ENCODE assay signal across 8 cellular contexts in genomic region chr4:5710962-5711478, GRCh38. TPM values are rescaled to one million over a fixed set of nuclear protein-coding genes. Genes with fewer than 3 reads are reported as not detected.
A peak's percentile ranks its signal among the peaks of the same experiment; 100 is the strongest.
DNase-seq lines count a peak whose midpoint lies in the region; ATAC-seq and TF ChIP-seq lines count a peak whose summit lies in the region.

Gene EVC (plus strand): TSS chr4:5711201. CDS start chr4:5711381, 180 bp downstream.

- no peaks in the 10 kb centered on the region for H3K36me3 Mint-ChIP-seq in CD4-positive, alpha-beta T cell (ENCODE audit: low read depth)

- no peaks in the 10 kb centered on the region for H3K36me3 ChIP-seq in skeletal muscle tissue (ENCODE audit: control insufficient read depth in 3 of 3, insufficient read depth in 3 of 3, low read length in 3 of 3)

- ATAC-seq in CD4-positive, alpha-beta T cell (ENCODE audit: poor library complexity): peak; percentile 51
- ATAC-seq in GM21717 (IDR thresholded peaks at IDR 0.05; ENCODE audit: unreplicated experiment): no peak
- ATAC-seq in HG03439 (IDR thresholded peaks at IDR 0.05; ENCODE audit: unreplicated experiment): no peak

- POLR2A ChIA-PET in CD4-positive, alpha-beta T cell (lab: Charles Lee): no interaction called here
- POLR2A ChIA-PET in HEK293T (lab: Yijun Ruan, JAX): no interaction called here

- peak in 1 of 10 experiments; percentile 7 for DNase-seq in CD4-positive, alpha-beta T cell
- DNase-seq in HEK293T (ENCODE audit: extremely low spot score) (peak; percentile 82), cerebellar cortex (ENCODE audit: low spot score) (peak; percentile 62), iris pigment epithelial cell (ENCODE audit: low read depth) (peak; percentile 83)

- no peak within 1 kb of the TSS for H3K27ac ChIP-seq in CD4-positive, alpha-beta T cell (ENCODE audit: low read depth, low read length)
- peak within 1 kb of the TSS; percentile 36 for H3K27ac ChIP-seq in skeletal muscle tissue (ENCODE audit: low read depth, low read length)

- H3K9me3 ChIP-seq in CD4-positive, alpha-beta T cell (ENCODE audit: control insufficient read depth, low read length): peaks cover 7% of the 10 kb centered on the region
- H3K9me3 ChIP-seq in skeletal muscle tissue (ENCODE audit: control insufficient read depth in 3 of 3, low read length in 3 of 3): peaks cover 0 to 4% (median 0%) of the 10 kb centered on the region in 3 donors

- CTCF ChIA-PET in CD4-positive, alpha-beta T cell (lab: Charles Lee): no interaction called here
- CTCF ChIA-PET in HEK293T (lab: Yijun Ruan, JAX): no interaction called here

- peaks cover 16% of the 10 kb centered on the region for H3K4me1 Mint-ChIP-seq in CD4-positive, alpha-beta T cell (ENCODE audit: low read depth)

- H3K4me3 Mint-ChIP-seq in CD4-positive, alpha-beta T cell: peak within 1 kb of the TSS; percentile 74

- H3K27me3 Mint-ChIP-seq in CD4-positive, alpha-beta T cell: peaks cover 55% of the 10 kb centered on the region

- H3K9ac ChIP-seq in skeletal muscle tissue (ENCODE audit: low read depth in 1 of 3, low read length in 3 of 3): peak within 1 kb of the TSS in 2 of 3 donors; percentile 20 to 40

- intact Hi-C loops in CD4-positive, alpha-beta T cell (cut with DNase I, micrococcal nuclease): no loop called here

- peak within 1 kb of the TSS; percentile 49 to 67 (median 63) for H3K4me3 ChIP-seq in skeletal muscle tissue (ENCODE audit: low read length in 3 of 3)

- H3K4me1 ChIP-seq in skeletal muscle tissue (ENCODE audit: control insufficient read depth in 3 of 3, insufficient read depth in 3 of 3, low read length in 3 of 3): peaks cover 18 to 19% (median 18%) of the 10 kb centered on the region in 3 donors

- TF ChIP-seq CTCF in CD4-positive, alpha-beta T cell (IDR thresholded peaks at IDR 0.05): no peak

- peak; percentile 48 for TF ChIP-seq POLR2A in Raji (IDR thresholded peaks at IDR 0.05; ENCODE audit: insufficient read depth, low read depth, low read length)

- H3K27ac Mint-ChIP-seq in CD4-positive, alpha-beta T cell: no peak within 1 kb of the TSS

- peaks cover 52% of the 10 kb centered on the region for H3K27me3 ChIP-seq in CD4-positive, alpha-beta T cell (ENCODE audit: control insufficient read depth, insufficient read depth, low read length)
- H3K27me3 ChIP-seq in skeletal muscle tissue (ENCODE audit: control insufficient read depth in 3 of 3, insufficient read depth in 3 of 3, low read length in 3 of 3): peaks cover 18 to 36% (median 28%) of the 10 kb centered on the region in 3 donors

- peaks cover 3% of the 10 kb centered on the region for H3K9me3 Mint-ChIP-seq in CD4-positive, alpha-beta T cell

TF ChIP-seq in HEK293T, 16 proteins besides CTCF, POLR2A, EP300 and RAD21:
- TF ChIP-seq PKNOX1 (IDR thresholded peaks at IDR 0.05): no peak
- TF ChIP-seq L3MBTL2 (conservative IDR thresholded peaks at IDR 0.05): 0 out of 2 replicates have a peak, but pooled peaks have one; percentile 4

RNA-seq across cellular contexts. Expression of gene EVC, which starts in this region (rescaled TPM):
- total RNA-seq in CD4-positive, alpha-beta T cell: 1 to 10 TPM in 1 of 2 experiments, under 1 TPM in 1; 0.70 to 1.5 TPM
- 19.8 TPM for total RNA-seq in skeletal muscle tissue
